ENCODE assay signal across 9 cellular contexts in the genomic region with DNA sequence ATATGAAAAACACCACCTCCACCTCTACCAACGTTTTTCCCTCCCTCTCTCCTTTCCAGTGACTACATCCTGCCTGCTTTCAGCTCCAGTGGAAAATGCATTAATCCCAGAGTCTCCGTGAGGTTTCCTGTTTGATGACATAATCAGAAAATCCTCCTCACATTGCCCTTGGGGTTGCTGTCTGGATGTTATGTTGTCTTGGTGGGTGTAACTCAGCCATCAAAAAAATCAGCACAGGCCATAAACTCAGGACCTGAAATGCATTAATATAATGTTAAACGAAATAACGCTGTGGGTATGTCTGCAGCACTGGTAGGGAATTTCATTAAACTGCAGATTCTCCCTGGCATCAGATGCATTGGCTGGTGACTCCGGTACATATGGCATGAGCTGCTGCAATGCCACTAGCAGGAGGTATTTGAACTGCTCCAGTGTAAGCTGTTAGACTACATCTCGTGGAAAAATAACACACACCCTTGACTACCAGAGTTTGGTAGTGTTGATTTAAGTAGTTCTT.
DNase-seq lines count a peak whose midpoint lies in the region; ATAC-seq lines count a peak whose summit lies in the region.
"Had no signal": no experiment of that assay in that cellular context is flagged by ENCODE, and none has a peak within 500 bp of the region (broad histone marks: within the 10 kb centered on the region; RNA-seq: fewer than 3 reads in every experiment).

No MANE protein-coding gene starts in this region.

- DNase-seq in AG08395 (ENCODE audit: low spot score): peak; percentile 71
- DNase-seq in H4 (ENCODE audit: low spot score): peak; percentile 66
- peak; percentile 38 for DNase-seq in amniotic stem cell (lab: John Stamatoyannopoulos, UW)
- DNase-seq in left kidney (ENCODE audit: low read depth, low spot score): peak; percentile 67
- no peak for DNase-seq in stimulated activated CD4-positive, alpha-beta T cell treated with anti-CD3 and anti-CD28 coated beads, Interleukin-4, amount 100 ng/mL, for 1 hour
- DNase-seq in activated naive CD4-positive, alpha-beta T cell (lab: John Stamatoyannopoulos, UW): no peak
- no peak for DNase-seq in central memory CD4-positive, alpha-beta T cell
- DNase-seq: MV-4-11 had no signal

- ATAC-seq in GM18870 (IDR thresholded peaks at IDR 0.05; ENCODE audit: unreplicated experiment): no peak

Comparison
In these comparisons a context has a peak if more than half of its experiments do, and no peak if none do; other contexts are left out.
1. DNase-seq: peak in AG08395 (single experiment), H4 (single experiment), amniotic stem cell (single experiment) and left kidney (single experiment); none in stimulated activated CD4-positive, alpha-beta T cell treated with anti-CD3 and anti-CD28 coated beads, Interleukin-4, amount 100 ng/mL, for 1 hour (single experiment), activated naive CD4-positive, alpha-beta T cell (0 of 4) and central memory CD4-positive, alpha-beta T cell (single experiment).